7 cellular contexts compared by ENCODE assay signal in genomic region chr14:80996049-80996901, GRCh38. TPM values are rescaled to one million over a fixed set of nuclear protein-coding genes. Genes with fewer than 3 reads are reported as not detected.
DNase-seq lines count a peak whose midpoint lies in the region; ATAC-seq lines count a peak whose summit lies in the region.

No MANE protein-coding gene starts in this region.

- H3K4me2 ChIP-seq in skeletal muscle satellite cell (ENCODE audit: low read length) = peak overlapping the region; percentile 34

- H3K36me3 ChIP-seq in skeletal muscle satellite cell (ENCODE audit: insufficient read depth, low read length) = no peaks in the 10 kb centered on the region

- H3K4me1 ChIP-seq in skeletal muscle satellite cell (ENCODE audit: control insufficient read depth, insufficient read depth, low read length) = no peaks in the 10 kb centered on the region

- H3K27me3 ChIP-seq in skeletal muscle satellite cell (ENCODE audit: control insufficient read depth, insufficient read depth, low read length) = no peaks in the 10 kb centered on the region

- ATAC-seq in GM19463 (IDR thresholded peaks at IDR 0.05; ENCODE audit: unreplicated experiment) = peak; percentile 87

- H3K9ac ChIP-seq in skeletal muscle satellite cell (ENCODE audit: low read depth, low read length) = no peak overlapping the region

- H3K4me3 ChIP-seq in skeletal muscle satellite cell (ENCODE audit: low read length) = no peak overlapping the region

- no peaks in the 10 kb centered on the region for H3K9me3 ChIP-seq in skeletal muscle satellite cell (replicated peaks; ENCODE audit: low read length)

- peak; percentile 77 for DNase-seq in EH (ENCODE audit: low read depth)
- peak; percentile 71 for DNase-seq in HS-5 (ENCODE audit: low read depth)
- DNase-seq in NK-92 treated with Interleukin-12 subunit alpha and Interleukin-12 subunit beta, amount 100 ng/mL, for 24 hours (lab: John Stamatoyannopoulos, UW) = peak; percentile 7
- DNase-seq in astrocyte of the hippocampus (ENCODE audit: low read depth, low spot score) = peak; percentile 72
- peak; percentile 59 for DNase-seq in hepatic stellate cell (ENCODE audit: low spot score)

RNA-seq across cellular contexts. Expression of gene TSHR, which starts 40.9 kb away (rescaled TPM):
- total RNA-seq in skeletal muscle satellite cell (2012; rRNA removed) = not detected in 2 replicates

RNA-seq across cellular contexts. Expression of gene CEP128, which starts 54.7 kb away (rescaled TPM):
- total RNA-seq in skeletal muscle satellite cell (2012; rRNA removed) = 4.6 and 5.8 TPM in 2 replicates

Comparison
In these comparisons a context has a peak if more than half of its experiments do, and no peak if none do; other contexts are left out.
1. DNase-seq: peak in every context shown above with its lines; median percentile 77 in EH; 72 in astrocyte of the hippocampus; 71 in HS-5; 59 in hepatic stellate cell; 7 in NK-92 treated with Interleukin-12 subunit alpha and Interleukin-12 subunit beta, amount 100 ng/mL, for 24 hours.